In genomic region chr20:46025376-46025783, GRCh38 we compare ENCODE assay signal across 23 cellular contexts. TPM values are rescaled to one million over a fixed set of nuclear protein-coding genes. Genes with fewer than 3 reads are reported as not detected.
"Had no signal": no experiment of that assay in that cellular context is flagged by ENCODE, and none has a peak within 500 bp of the region (broad histone marks: within the 10 kb centered on the region; RNA-seq: fewer than 3 reads in every experiment).

No MANE protein-coding gene starts in this region.

- H3K4me3 Mint-ChIP-seq: activated naive CD4-positive, alpha-beta T cell treated with anti-CD3 and anti-CD28 coated beads, Interleukin-2, amount 10 ng/mL, durations not matched to agents 7 days and 5 days; activated naive CD8-positive, alpha-beta T cell treated with anti-CD3 and anti-CD28 coated beads, Interleukin-2, amount 50 U/mL, for 24 hours; central memory CD8-positive, alpha-beta T cell; stimulated activated naive B cell treated with anti-CD40 and anti-IgM and Interleukin-4, amounts not matched to agents 10 μg/mL and 1 μg/mL and 100 μg/mL, for 72 hours had no signal

- H3K27ac ChIP-seq: gastrocnemius medialis, heart left ventricle, neutrophil, parathyroid adenoma, upper lobe of right lung, VCaP had no signal

- DNase-seq: activated CD4-positive, alpha-beta T cell treated with anti-CD3 and anti-CD28 coated beads, Interleukin-2, amount 50 U/mL, for 1 hour; activated CD4-positive, CD25-positive, alpha-beta regulatory T cell treated with anti-CD3 and anti-CD28 coated beads, Interleukin-2, amount 50 U/mL, for 72 hours; activated CD8-positive, alpha-beta memory T cell treated with anti-CD3 and anti-CD28 coated beads, Interleukin-2, amount 50 U/mL, for 4 hours; activated effector memory CD4-positive, alpha-beta T cell treated with Interleukin-2 at 50 U/mL for 16 hours; activated naive CD4-positive, alpha-beta T cell treated with anti-CD3 and anti-CD28 coated beads, Interleukin-2, amount 10 ng/mL, durations not matched to agents 7 days and 5 days; activated naive CD8-positive, alpha-beta T cell treated with anti-CD3 and anti-CD28 coated beads, Interleukin-2, amount 50 U/mL, for 24 hours; activated T-cell treated with anti-CD3 and anti-CD28 coated beads, Interleukin-2, amount 50 U/mL, for 48 hours; aorta; effector CD4-positive, alpha-beta T cell; gastrocnemius medialis; kidney; mammary epithelial cell; midbrain; stimulated activated naive B cell treated with anti-CD40 and anti-IgM and Interleukin-4, amounts not matched to agents 10 μg/mL and 1 μg/mL and 100 μg/mL, for 72 hours; upper lobe of right lung had no signal

- H3K4me3 ChIP-seq: gastrocnemius medialis, heart left ventricle, upper lobe of right lung had no signal

- H3K36me3 Mint-ChIP-seq: activated naive CD4-positive, alpha-beta T cell treated with anti-CD3 and anti-CD28 coated beads, Interleukin-2, amount 10 ng/mL, durations not matched to agents 7 days and 5 days; stimulated activated naive B cell treated with anti-CD40 and anti-IgM and Interleukin-4, amounts not matched to agents 10 μg/mL and 1 μg/mL and 100 μg/mL, for 72 hours had no signal

- H3K79me2 ChIP-seq: parathyroid adenoma had no signal

- ATAC-seq: activated naive CD8-positive, alpha-beta T cell treated with anti-CD3 and anti-CD28 coated beads, Interleukin-2, amount 50 U/mL, for 24 hours; esophagus mucosa; gastrocnemius medialis; heart left ventricle; left lobe of liver; stimulated activated naive B cell treated with anti-CD40 and anti-IgM and Interleukin-4, amounts not matched to agents 10 μg/mL and 1 μg/mL and 100 μg/mL, for 72 hours; upper lobe of right lung had no signal

- H3K9me3 ChIP-seq: gastrocnemius medialis, heart left ventricle, neutrophil, upper lobe of right lung had no signal

- H3K27ac Mint-ChIP-seq: activated naive CD4-positive, alpha-beta T cell treated with anti-CD3 and anti-CD28 coated beads, Interleukin-2, amount 10 ng/mL, durations not matched to agents 7 days and 5 days; activated naive CD8-positive, alpha-beta T cell treated with anti-CD3 and anti-CD28 coated beads, Interleukin-2, amount 50 U/mL, for 24 hours; stimulated activated naive B cell treated with anti-CD40 and anti-IgM and Interleukin-4, amounts not matched to agents 10 μg/mL and 1 μg/mL and 100 μg/mL, for 72 hours had no signal

- H3K9me3 Mint-ChIP-seq: activated naive CD4-positive, alpha-beta T cell treated with anti-CD3 and anti-CD28 coated beads, Interleukin-2, amount 10 ng/mL, durations not matched to agents 7 days and 5 days; activated naive CD8-positive, alpha-beta T cell treated with anti-CD3 and anti-CD28 coated beads, Interleukin-2, amount 50 U/mL, for 24 hours; central memory CD8-positive, alpha-beta T cell; stimulated activated naive B cell treated with anti-CD40 and anti-IgM and Interleukin-4, amounts not matched to agents 10 μg/mL and 1 μg/mL and 100 μg/mL, for 72 hours had no signal

- H3K36me3 ChIP-seq: gastrocnemius medialis, heart left ventricle, neutrophil, upper lobe of right lung had no signal

- H2AFZ ChIP-seq: parathyroid adenoma had no signal

RNA-seq across cellular contexts. Expression of gene SLC12A5, which starts 3.6 kb away (rescaled TPM):
- total RNA-seq: esophagus mucosa, gastrocnemius medialis, left lobe of liver, myocyte had no signal
- polyA plus RNA-seq: aorta, heart left ventricle had no signal

RNA-seq across cellular contexts. Expression of gene MMP9, which starts 16.7 kb away (rescaled TPM):
- total RNA-seq: myocyte had no signal
